In genomic region chr1:45172015-45172414, GRCh38 we compare ENCODE assay signal across 14 cellular contexts. TPM values are rescaled to one million over a fixed set of nuclear protein-coding genes. Genes with fewer than 3 reads are reported as not detected.
DNase-seq lines count a peak whose midpoint lies in the region; ATAC-seq, FAIRE-seq and TF ChIP-seq lines count a peak whose summit lies in the region.
"Had no signal": no experiment of that assay in that cellular context is flagged by ENCODE, and none has a peak within 500 bp of the region (broad histone marks: within the 10 kb centered on the region; RNA-seq: fewer than 3 reads in every experiment).

No MANE protein-coding gene starts in this region.

- H3K27me3 ChIP-seq in colonic mucosa (no peaks in the 10 kb centered on the region), small intestine (ENCODE audit: control insufficient read depth in 2 of 2, insufficient read depth in 2 of 2, low read length in 2 of 2) (no peaks in the 10 kb centered on the region)
- H3K27me3 ChIP-seq: adrenal gland, tibial artery had no signal

- peak; percentile 64 for FAIRE-seq in small intestine (lab: Jason Lieb, UNC)

- DNase-seq in NCI-H748 (lab: John Stamatoyannopoulos, UW; ENCODE audit: unreplicated experiment) (peak; percentile 19), NCI-H748 treated with DMSO at 0.1 percent for 48 hours (lab: John Stamatoyannopoulos, UW) (no peak), NOMO-1 (lab: John Stamatoyannopoulos, UW; ENCODE audit: unreplicated experiment in 2 of 2) (peak; percentile 22 to 75), colonic mucosa (peak; percentile 23), small intestine (peak; percentile 54), NCI-H1436 treated with DMSO at 0.1 percent for 48 hours (lab: John Stamatoyannopoulos, UW) (no peak)
- no peak for DNase-seq in activated naive CD4-positive, alpha-beta T cell treated with anti-CD3 and anti-CD28 coated beads, Interleukin-2, amount 50 U/mL, for 16 hours
- DNase-seq: 8988T; adrenal gland; effector CD4-positive, alpha-beta T cell; NCI-H2081 treated with DMSO at 0.1 percent for 48 hours; tibial artery had no signal

- H3K27ac ChIP-seq in colonic mucosa = no peak overlapping the region
- no peak overlapping the region for H3K27ac ChIP-seq in small intestine (ENCODE audit: low read depth in 1 of 2, low read length in 1 of 2)
- H3K27ac ChIP-seq: adrenal gland, tibial artery had no signal

- ATAC-seq in HG02678 (IDR thresholded peaks at IDR 0.05; ENCODE audit: unreplicated experiment) = no peak

- H3K9ac ChIP-seq in colonic mucosa (ENCODE audit: low read depth in 2 of 2, low read length in 2 of 2) = no peak overlapping the region

- WGBS in small intestine, 3 donors = 16 to 55% (median 34%) methylated on average over 7 of the region's 7 CpGs

- intact Hi-C loops in colonic mucosa (cut with DNase I) = no loop called here

- no peak for TF ChIP-seq CTCF in colonic mucosa (IDR thresholded peaks at IDR 0.05)

- H3K4me1 ChIP-seq in colonic mucosa (no peaks in the 10 kb centered on the region), small intestine (ENCODE audit: control insufficient read depth in 2 of 2, insufficient read depth in 1 of 2, low read depth in 1 of 2, low read length in 1 of 2) (peaks cover 2 to 3% of the 10 kb centered on the region in 2 donors)
- H3K4me1 ChIP-seq: tibial artery had no signal

- H3K4me3 ChIP-seq in colonic mucosa = no peak overlapping the region
- H3K4me3 ChIP-seq in small intestine (ENCODE audit: low read depth in 1 of 2, low read length in 2 of 2) = no peak overlapping the region
- H3K4me3 ChIP-seq: adrenal gland, GM23338, tibial artery had no signal

- no peaks in the 10 kb centered on the region for H3K36me3 ChIP-seq in colonic mucosa
- no peaks in the 10 kb centered on the region for H3K36me3 ChIP-seq in small intestine (ENCODE audit: control insufficient read depth in 2 of 2, insufficient read depth in 2 of 2, low read length in 2 of 2)
- H3K36me3 ChIP-seq: adrenal gland, tibial artery had no signal

- H3K9me3 ChIP-seq in colonic mucosa (no peaks in the 10 kb centered on the region), small intestine (ENCODE audit: control insufficient read depth, low read depth) (no peaks in the 10 kb centered on the region)
- H3K9me3 ChIP-seq: adrenal gland, tibial artery had no signal

RNA-seq across cellular contexts. Expression of gene ZSWIM5, which starts 34.4 kb away (rescaled TPM):
- total RNA-seq in colonic mucosa = 1 to 10 TPM; 9.0 to 9.7 TPM
- polyA plus RNA-seq in small intestine = 1 to 10 TPM; 3.8 to 4.6 (median 4.1) TPM

Comparison
In these comparisons a context has a peak if more than half of its experiments do, and no peak if none do; other contexts are left out.
1. DNase-seq: peak in NCI-H748 (single experiment), NOMO-1 (2 of 2), colonic mucosa (single experiment) and small intestine (single experiment); none in NCI-H748 treated with DMSO at 0.1 percent for 48 hours (single experiment), NCI-H1436 treated with DMSO at 0.1 percent for 48 hours (single experiment) and activated naive CD4-positive, alpha-beta T cell treated with anti-CD3 and anti-CD28 coated beads, Interleukin-2, amount 50 U/mL, for 16 hours (single experiment).